Comparison of ENCODE assay signal across 19 cellular contexts in genomic region chr16:89119161-89119621, GRCh38. TPM values are rescaled to one million over a fixed set of nuclear protein-coding genes. Genes with fewer than 3 reads are reported as not detected.
DNase-seq lines count a peak whose midpoint lies in the region; ATAC-seq and TF ChIP-seq lines count a peak whose summit lies in the region.
"Had no signal": no experiment of that assay in that cellular context is flagged by ENCODE, and none has a peak within 500 bp of the region (broad histone marks: within the 10 kb centered on the region; RNA-seq: fewer than 3 reads in every experiment).

No MANE protein-coding gene starts in this region.

- intact Hi-C loops in left ventricle myocardium inferior (cut with micrococcal nuclease), result no loop called here
- intact Hi-C loops in psoas muscle (cut with DNase I), result no loop called here
- intact Hi-C loops in esophagus muscularis mucosa (cut with DNase I), result no loop called here

- H3K4me1 ChIP-seq in left ventricle myocardium inferior (peaks cover 3% of the 10 kb centered on the region), psoas muscle (no peaks in the 10 kb centered on the region), esophagus muscularis mucosa (peaks cover 0 to 5% (median 0%) of the 10 kb centered on the region in 4 donors)

- H3K27me3 ChIP-seq in left ventricle myocardium inferior (ENCODE audit: low read depth), result no peaks in the 10 kb centered on the region
- H3K27me3 ChIP-seq in psoas muscle (ENCODE audit: insufficient read depth in 3 of 3, low read length in 2 of 3), result peaks cover 0 to 2% (median 0%) of the 10 kb centered on the region in 3 donors
- no peaks in the 10 kb centered on the region for H3K27me3 ChIP-seq in esophagus muscularis mucosa
- H3K27me3 ChIP-seq: foreskin keratinocyte, SJSA1 had no signal

- H3K36me3 ChIP-seq in left ventricle myocardium inferior, result peaks cover 78% of the 10 kb centered on the region
- peaks cover 4 to 84% of the 10 kb centered on the region in 2 donors for H3K36me3 ChIP-seq in psoas muscle (ENCODE audit: insufficient read depth in 1 of 2, low read depth in 1 of 2)
- peaks cover 28 to 97% (median 91%) of the 10 kb centered on the region in 4 donors for H3K36me3 ChIP-seq in esophagus muscularis mucosa

- peaks cover 57% of the 10 kb centered on the region for H3K4me1 Mint-ChIP-seq in activated T-cell treated with anti-CD3 and anti-CD28 coated beads, Interleukin-2, amount 50 U/mL, for 24 hours (ENCODE audit: low read depth)
- H3K4me1 Mint-ChIP-seq in mesothelial cell of epicardium, result peaks cover 15% of the 10 kb centered on the region

- H3K9me3 ChIP-seq in left ventricle myocardium inferior (replicated peaks) (no peaks in the 10 kb centered on the region), psoas muscle (no peaks in the 10 kb centered on the region), esophagus muscularis mucosa (no peaks in the 10 kb centered on the region)
- H3K9me3 ChIP-seq: SJSA1 had no signal

- H3K9me3 Mint-ChIP-seq in activated T-cell treated with anti-CD3 and anti-CD28 coated beads, Interleukin-2, amount 50 U/mL, for 24 hours, result no peaks in the 10 kb centered on the region
- H3K9me3 Mint-ChIP-seq in mesothelial cell of epicardium, result no peaks in the 10 kb centered on the region
- H3K9me3 Mint-ChIP-seq: activated T-helper 17 cell treated with anti-CD3 and anti-CD28 coated beads, Interleukin-2, amount 50 U/mL, for 72 hours had no signal

- WGBS in psoas muscle, 3 donors, result 84 to 91% (median 89%) methylated on average over 24 of the region's 24 CpGs
- 90% methylated on average over 24 of the region's 24 CpGs for WGBS in esophagus muscularis mucosa

- H3K27ac ChIP-seq in left ventricle myocardium inferior (replicated peaks) (no peak overlapping the region), psoas muscle (no peak overlapping the region), esophagus muscularis mucosa (replicated peaks in 1 of 4) (no peak overlapping the region)
- H3K27ac ChIP-seq: foreskin keratinocyte, SJSA1 had no signal

- no peak for DNase-seq in activated T-cell treated with anti-CD3 and anti-CD28 coated beads, Interleukin-2, amount 50 U/mL, for 24 hours
- DNase-seq in activated T-cell treated with anti-CD3 and anti-CD28 coated beads for 4 hours, result no peak
- DNase-seq in Kasumi-1 (lab: John Stamatoyannopoulos, UW), result peak; percentile 6 to 33
- peak; percentile 11 for DNase-seq in left ventricle myocardium inferior
- DNase-seq in psoas muscle, result peak; percentile 10 to 30
- DNase-seq in esophagus muscularis mucosa (ENCODE audit: extremely low spot score), result no peak
- DNase-seq in mesothelial cell of epicardium (ENCODE audit: low spot score in 2 of 2, unreplicated experiment in 2 of 2), result no peak
- DNase-seq: activated CD8-positive, alpha-beta T cell treated with anti-CD3 and anti-CD28 coated beads, Interleukin-2, amount 10 ng/mL, durations not matched to agents 7 days and 5 days; anterior cingulate cortex; Calu3; foreskin keratinocyte; GOT3; NCI-H187 treated with DMSO at 0.1 percent for 48 hours; NCI-H510A treated with DMSO at 0.1 percent for 48 hours had no signal

- peaks cover 93% of the 10 kb centered on the region for H3K36me3 Mint-ChIP-seq in activated T-cell treated with anti-CD3 and anti-CD28 coated beads, Interleukin-2, amount 50 U/mL, for 24 hours (ENCODE audit: low read depth)
- H3K36me3 Mint-ChIP-seq in mesothelial cell of epicardium, result peaks cover 45% of the 10 kb centered on the region

- peak overlapping the region; percentile 61 for H3K27ac Mint-ChIP-seq in activated T-cell treated with anti-CD3 and anti-CD28 coated beads, Interleukin-2, amount 50 U/mL, for 24 hours
- no peak overlapping the region for H3K27ac Mint-ChIP-seq in mesothelial cell of epicardium
- H3K27ac Mint-ChIP-seq: activated CD8-positive, alpha-beta T cell treated with anti-CD3 and anti-CD28 coated beads, Interleukin-2, amount 10 ng/mL, durations not matched to agents 7 days and 5 days; activated T-helper 17 cell treated with anti-CD3 and anti-CD28 coated beads, Interleukin-2, amount 50 U/mL, for 72 hours had no signal

- H3K4me3 Mint-ChIP-seq in activated T-cell treated with anti-CD3 and anti-CD28 coated beads, Interleukin-2, amount 50 U/mL, for 24 hours, result no peak overlapping the region
- H3K4me3 Mint-ChIP-seq in mesothelial cell of epicardium, result no peak overlapping the region
- H3K4me3 Mint-ChIP-seq: activated CD8-positive, alpha-beta T cell treated with anti-CD3 and anti-CD28 coated beads, Interleukin-2, amount 10 ng/mL, durations not matched to agents 7 days and 5 days; activated T-helper 17 cell treated with anti-CD3 and anti-CD28 coated beads, Interleukin-2, amount 50 U/mL, for 72 hours had no signal

- TF ChIP-seq CTCF in left ventricle myocardium inferior (IDR thresholded peaks at IDR 0.05; ENCODE audit: borderline replicate concordance) (no peak), psoas muscle (IDR thresholded peaks at IDR 0.05) (no peak), esophagus muscularis mucosa (IDR thresholded peaks at IDR 0.05) (no peak), mesothelial cell of epicardium (IDR thresholded peaks at IDR 0.05; ENCODE audit: unreplicated experiment) (no peak)

- no peak for TF ChIP-seq POLR2A in esophagus muscularis mucosa (IDR thresholded peaks at IDR 0.05; ENCODE audit: low read depth)

- ATAC-seq in psoas muscle, result no peak
- ATAC-seq in HG03342 (IDR thresholded peaks at IDR 0.05; ENCODE audit: unreplicated experiment), result no peak
- ATAC-seq: activated CD8-positive, alpha-beta T cell treated with anti-CD3 and anti-CD28 coated beads, Interleukin-2, amount 10 ng/mL, durations not matched to agents 7 days and 5 days; activated T-helper 17 cell treated with anti-CD3 and anti-CD28 coated beads, Interleukin-2, amount 50 U/mL, for 72 hours; foreskin keratinocyte had no signal

- H3K4me3 ChIP-seq in left ventricle myocardium inferior, result no peak overlapping the region
- H3K4me3 ChIP-seq in psoas muscle, result no peak overlapping the region
- no peak overlapping the region for H3K4me3 ChIP-seq in esophagus muscularis mucosa
- H3K4me3 ChIP-seq: SJSA1 had no signal

- no peaks in the 10 kb centered on the region for H3K27me3 Mint-ChIP-seq in activated T-cell treated with anti-CD3 and anti-CD28 coated beads, Interleukin-2, amount 50 U/mL, for 24 hours
- H3K27me3 Mint-ChIP-seq in mesothelial cell of epicardium (ENCODE audit: low read depth), result no peaks in the 10 kb centered on the region
- H3K27me3 Mint-ChIP-seq: activated T-helper 17 cell treated with anti-CD3 and anti-CD28 coated beads, Interleukin-2, amount 50 U/mL, for 72 hours had no signal

- TF ChIP-seq EP300 in esophagus muscularis mucosa (IDR thresholded peaks at IDR 0.05), result no peak

RNA-seq across cellular contexts. Expression of gene ACSF3, which starts 25.5 kb away (rescaled TPM):
- total RNA-seq in left ventricle myocardium inferior (16.7 TPM), psoas muscle (10 to 100 TPM; 16.2 to 26.5 (median 19.1) TPM), esophagus muscularis mucosa (10 to 100 TPM; 23.5 to 29.8 (median 27.2) TPM), mesothelial cell of epicardium (35.7 to 41.5 TPM (median 37.7 TPM) in 3 replicates)
- 10 to 100 TPM; 13.4 to 15.5 (median 13.5) TPM for polyA plus RNA-seq in psoas muscle

RNA-seq across cellular contexts. Expression of gene CDH15, which starts 52.4 kb away (rescaled TPM):
- total RNA-seq in left ventricle myocardium inferior, result not detected
- 10 to 100 TPM; 36.7 to 62.8 (median 51.1) TPM for total RNA-seq in psoas muscle
- polyA plus RNA-seq in psoas muscle, result 10 to 100 TPM; 18.0 to 32.9 (median 19.9) TPM
- under 1 TPM in 3 of 4 donors, not detected in 1; under 0.01 to 0.17 (median 0.13) TPM for total RNA-seq in esophagus muscularis mucosa
- 0.18 to 0.24 TPM (median 0.20 TPM) in 3 replicates for total RNA-seq in mesothelial cell of epicardium
- total RNA-seq: activated CD8-positive, alpha-beta T cell treated with anti-CD3 and anti-CD28 coated beads, Interleukin-2, amount 10 ng/mL, durations not matched to agents 7 days and 5 days; Calu3; endothelial cell of umbilical vein; foreskin keratinocyte; liver had no signal

Comparison
In these comparisons a context has a peak if more than half of its experiments do, and no peak if none do; other contexts are left out.
1. DNase-seq: peak in Kasumi-1 (2 of 2), left ventricle myocardium inferior (single experiment) and psoas muscle (2 of 2); none in activated T-cell treated with anti-CD3 and anti-CD28 coated beads, Interleukin-2, amount 50 U/mL, for 24 hours (single experiment), activated T-cell treated with anti-CD3 and anti-CD28 coated beads for 4 hours (single experiment), esophagus muscularis mucosa (single experiment) and mesothelial cell of epicardium (0 of 2).
2. RNA of gene CDH15, which starts 52.4 kb away (total RNA-seq): 36.7 to 62.8 TPM in psoas muscle; 0.18 to 0.24 TPM in mesothelial cell of epicardium, under 0.01 to 0.17 TPM in esophagus muscularis mucosa and not detected in left ventricle myocardium inferior (single experiment); every median in the first group is over 10 times any median in the second.